8 cellular contexts compared by ENCODE assay signal in genomic region chr3:141311496-141312358, GRCh38. TPM values are rescaled to one million over a fixed set of nuclear protein-coding genes. Genes with fewer than 3 reads are reported as not detected.
DNase-seq lines count a peak whose midpoint lies in the region; ATAC-seq lines count a peak whose summit lies in the region.

No MANE protein-coding gene starts in this region.

- WGBS in GM23248 (ENCODE audit: low coverage in 1 of 2, low lambda C conversion rate in 2 of 2, missing lambda C conversion rate in 2 of 2), 2 experiments: 8% methylated on average over 43 of the region's 43 CpGs

- peak overlapping the region; percentile 100 for H3K4me3 Mint-ChIP-seq in activated T-helper 17 cell treated with anti-CD3 and anti-CD28 coated beads, Interleukin-2, amount 50 U/mL, for 72 hours
- peak overlapping the region; percentile 96 for H3K4me3 Mint-ChIP-seq in natural killer cell treated with Interleukin-12 subunit alpha and Interleukin-12 subunit beta and Interleukin-15 and Interleukin-18, amount 100 ng/mL, for 72 hours

- peak overlapping the region; percentile 31 for H3K27ac ChIP-seq in GM23248

- peak overlapping the region; percentile 90 for H3K4me2 ChIP-seq in GM23248 (ENCODE audit: unreplicated experiment)

- peaks cover 25% of the 10 kb centered on the region for H3K4me1 Mint-ChIP-seq in activated T-helper 17 cell treated with anti-CD3 and anti-CD28 coated beads, Interleukin-2, amount 50 U/mL, for 72 hours
- peaks cover 32 to 36% of the 10 kb centered on the region in 2 donors for H3K4me1 Mint-ChIP-seq in natural killer cell treated with Interleukin-12 subunit alpha and Interleukin-12 subunit beta and Interleukin-15 and Interleukin-18, amount 100 ng/mL, for 72 hours (ENCODE audit: low read depth in 2 of 2)

- no peaks in the 10 kb centered on the region for H3K79me2 ChIP-seq in GM23248 (ENCODE audit: insufficient read depth)

- peak; percentile 97 for ATAC-seq in activated T-helper 17 cell treated with anti-CD3 and anti-CD28 coated beads, Interleukin-2, amount 50 U/mL, for 72 hours (replicated peaks)
- peak; percentile 99 for ATAC-seq in natural killer cell treated with Interleukin-12 subunit alpha and Interleukin-12 subunit beta and Interleukin-15 and Interleukin-18, amount 100 ng/mL, for 72 hours
- ATAC-seq in stimulated activated naive CD8-positive, alpha-beta T cell treated with anti-CD3 and anti-CD28 coated beads, Interleukin-15, Interleukin-2, amounts not matched to agents 100 U/mL and 50 U/mL, for 24 hours: peak; percentile 98

- peak overlapping the region; percentile 99 for H3K27ac Mint-ChIP-seq in activated T-helper 17 cell treated with anti-CD3 and anti-CD28 coated beads, Interleukin-2, amount 50 U/mL, for 72 hours
- peak overlapping the region; percentile 91 to 97 for H3K27ac Mint-ChIP-seq in natural killer cell treated with Interleukin-12 subunit alpha and Interleukin-12 subunit beta and Interleukin-15 and Interleukin-18, amount 100 ng/mL, for 72 hours

- peaks cover 6% of the 10 kb centered on the region for H3K36me3 Mint-ChIP-seq in activated T-helper 17 cell treated with anti-CD3 and anti-CD28 coated beads, Interleukin-2, amount 50 U/mL, for 72 hours (ENCODE audit: low read depth)
- H3K36me3 Mint-ChIP-seq in natural killer cell treated with Interleukin-12 subunit alpha and Interleukin-12 subunit beta and Interleukin-15 and Interleukin-18, amount 100 ng/mL, for 72 hours: no peaks in the 10 kb centered on the region

- H3K9me3 ChIP-seq in GM23248 (ENCODE audit: low read depth): no peaks in the 10 kb centered on the region

- H3K9me3 Mint-ChIP-seq in activated T-helper 17 cell treated with anti-CD3 and anti-CD28 coated beads, Interleukin-2, amount 50 U/mL, for 72 hours: no peaks in the 10 kb centered on the region
- H3K9me3 Mint-ChIP-seq in natural killer cell treated with Interleukin-12 subunit alpha and Interleukin-12 subunit beta and Interleukin-15 and Interleukin-18, amount 100 ng/mL, for 72 hours: no peaks in the 10 kb centered on the region

- in situ Hi-C loops in GM23248 (cut with MboI): loop anchor here (10.0 to 25.0 kb wide), 2 partner anchors 143 to 251 kb away; no protein-coding TSS in a partner anchor

- H3F3A ChIP-seq in GM23248 (ENCODE audit: insufficient read depth): no peaks in the 10 kb centered on the region

- no peaks in the 10 kb centered on the region for H3K27me3 Mint-ChIP-seq in activated T-helper 17 cell treated with anti-CD3 and anti-CD28 coated beads, Interleukin-2, amount 50 U/mL, for 72 hours
- no peaks in the 10 kb centered on the region for H3K27me3 Mint-ChIP-seq in natural killer cell treated with Interleukin-12 subunit alpha and Interleukin-12 subunit beta and Interleukin-15 and Interleukin-18, amount 100 ng/mL, for 72 hours

- DNase-seq in EL (peak; percentile 98), GM23248 (peak; percentile 98), Kasumi-1 (lab: John Stamatoyannopoulos, UW) (peak; percentile 98 to 99), RKO (ENCODE audit: low spot score) (peak; percentile 98), fibroblast of peridontal ligament (ENCODE audit: extremely low read depth) (peak; percentile 97)
- peak; percentile 98 for DNase-seq in natural killer cell treated with Interleukin-12 subunit alpha and Interleukin-12 subunit beta and Interleukin-15 and Interleukin-18, amount 100 ng/mL, for 72 hours (ENCODE audit: low spot score)
- DNase-seq in stimulated activated naive CD8-positive, alpha-beta T cell treated with anti-CD3 and anti-CD28 coated beads, Interleukin-15, Interleukin-2, amounts not matched to agents 100 U/mL and 50 U/mL, for 24 hours: peak; percentile 98

- peaks cover 7% of the 10 kb centered on the region; the same call in 1 of the 2 replicates for H3K4me1 ChIP-seq in GM23248 (ENCODE audit: insufficient read depth)

- peak overlapping the region; percentile 73 for H3K9ac ChIP-seq in GM23248

- peak overlapping the region; percentile 89 for H3K4me3 ChIP-seq in GM23248

- H3K9me2 ChIP-seq in GM23248 (ENCODE audit: insufficient read depth): no peaks in the 10 kb centered on the region

- no peaks in the 10 kb centered on the region for H3K27me3 ChIP-seq in GM23248 (replicated peaks; ENCODE audit: insufficient read depth)

- no peaks in the 10 kb centered on the region for H3K36me3 ChIP-seq in GM23248 (ENCODE audit: low read depth)

- H2AFZ ChIP-seq in GM23248: peak overlapping the region; percentile 89

- H4K20me1 ChIP-seq in GM23248 (ENCODE audit: insufficient read depth): no peaks in the 10 kb centered on the region

RNA-seq across cellular contexts. Expression of gene ZBTB38, which starts 56.6 kb away (rescaled TPM):
- total RNA-seq in GM23248 (2014; rRNA removed; shearing (Covaris generic)): 159 and 175 TPM in 2 replicates
- 107 and 112 TPM in 2 replicates for polyA plus RNA-seq in GM23248 (2016; fragmentation: Nextera tagmentation; extraction: Ambion mirVana)
- total RNA-seq in activated T-helper 17 cell treated with anti-CD3 and anti-CD28 coated beads, Interleukin-2, amount 50 U/mL, for 72 hours: 10 to 100 TPM; 33.3 to 45.6 TPM
- total RNA-seq in natural killer cell treated with Interleukin-12 subunit alpha and Interleukin-12 subunit beta and Interleukin-15 and Interleukin-18, amount 100 ng/mL, for 72 hours: 10 to 100 TPM; 24.5 to 29.5 TPM

Comparison
In these comparisons a context has a peak if more than half of its experiments do, and no peak if none do; other contexts are left out.
1. Peak in every context shown above with its lines: DNase-seq, ATAC-seq, H3K4me3 ChIP-seq and H3K27ac ChIP-seq.